26 cellular contexts compared by ENCODE assay signal in the genomic region with DNA sequence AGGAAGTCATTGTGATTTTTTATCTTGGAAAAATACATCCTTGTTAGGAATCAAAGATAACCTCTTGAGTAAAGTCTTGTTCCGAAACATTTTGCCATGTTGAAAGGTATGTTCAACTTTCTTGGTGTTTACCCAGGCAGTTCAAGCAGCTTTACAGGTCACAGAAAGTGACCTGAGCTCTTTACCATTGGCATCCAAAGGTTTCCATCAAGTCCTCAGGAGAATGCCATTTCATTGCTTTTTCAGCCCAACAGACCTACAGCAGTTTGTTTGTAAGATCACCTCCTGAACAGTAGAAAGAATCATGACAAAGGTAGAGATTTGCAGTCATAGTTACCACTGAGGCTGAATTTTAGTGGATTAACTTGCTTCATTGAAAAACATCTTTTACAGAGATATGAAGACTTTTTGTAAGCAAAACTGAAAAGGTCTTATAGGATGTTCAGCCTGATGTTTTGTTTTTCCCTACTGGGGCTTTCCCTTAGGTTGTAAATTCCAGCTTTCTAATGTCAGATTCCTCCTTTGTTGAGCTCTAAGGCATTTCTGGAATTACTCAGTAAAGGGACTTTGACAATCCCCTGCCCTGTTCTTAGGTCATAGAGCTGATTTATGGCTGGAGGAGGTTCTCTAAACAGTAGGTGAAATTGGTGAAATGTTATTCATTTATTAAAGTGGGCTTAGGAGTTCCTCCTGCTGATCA.
DNase-seq lines count a peak whose midpoint lies in the region; ATAC-seq and TF ChIP-seq lines count a peak whose summit lies in the region.
"Had no signal": no experiment of that assay in that cellular context is flagged by ENCODE, and none has a peak within 500 bp of the region (broad histone marks: within the 10 kb centered on the region; RNA-seq: fewer than 3 reads in every experiment).

No MANE protein-coding gene starts in this region.

- POLR2A ChIA-PET in IMR-90 (lab: Charles Lee; ENCODE audit: unreplicated experiment), result no interaction called here
- POLR2A ChIA-PET in activated CD4-positive, alpha-beta memory T cell treated with anti-CD3 and anti-CD28 coated beads, Interleukin-2, amount 10 ng/mL, durations not matched to agents 7 days and 5 days (lab: Charles Lee), result no interaction called here

- H4K20me1 ChIP-seq in IMR-90 (ENCODE audit: insufficient read depth, low read length), result no peaks in the 10 kb centered on the region

- H3K79me1 ChIP-seq in IMR-90 (ENCODE audit: low read depth in 1 of 2, low read length in 2 of 2) (no peaks in the 10 kb centered on the region), trophoblast cell (ENCODE audit: low read length) (peaks cover 9% of the 10 kb centered on the region)

- H3K4me3 ChIP-seq in IMR-90 (ENCODE audit: insufficient read depth, low read depth, low read length) (no peak overlapping the region), iPS-20b (ENCODE audit: low read length) (0 out of 2 replicates have a peak overlapping the region, but pooled peaks have one; percentile 2), trophoblast cell (ENCODE audit: low read depth, low read length) (no peak overlapping the region)
- H3K4me3 ChIP-seq: lung, Peyer's patch, psoas muscle, thoracic aorta had no signal

- no peak for TF ChIP-seq CTCF in IMR-90 (conservative IDR thresholded peaks at IDR 0.05; ENCODE audit: low read depth, low read length)

- no peak overlapping the region for H3K4ac ChIP-seq in IMR-90 (ENCODE audit: low read depth, low read length)
- no peak overlapping the region for H3K4ac ChIP-seq in trophoblast cell (ENCODE audit: low read depth, low read length)

- no peak overlapping the region for H4K8ac ChIP-seq in IMR-90 (ENCODE audit: low read depth in 2 of 2, low read length in 2 of 2)
- no peak overlapping the region for H4K8ac ChIP-seq in trophoblast cell (ENCODE audit: low read depth, low read length)

- TF ChIP-seq POLR2A in IMR-90 (IDR thresholded peaks at IDR 0.05; ENCODE audit: low read depth, low read length), result no peak

- ATAC-seq in IMR-90 (ENCODE audit: low read depth) (0 out of 2 replicates have a peak, but pooled peaks have one; percentile 14), HG03439 (IDR thresholded peaks at IDR 0.05; ENCODE audit: unreplicated experiment) (no peak), left ventricle myocardium superior (no peak)
- no peak for ATAC-seq in stimulated activated effector memory CD8-positive, alpha-beta T cell treated with anti-CD3 and anti-CD28 coated beads, Interleukin-12 subunit alpha, Interleukin-12 subunit beta, amount 100 ng/mL, for 72 hours
- ATAC-seq: psoas muscle had no signal

- H3K9me3 Mint-ChIP-seq in activated CD4-positive, alpha-beta memory T cell treated with anti-CD3 and anti-CD28 coated beads, Interleukin-2, amount 10 ng/mL, durations not matched to agents 7 days and 5 days, result no peaks in the 10 kb centered on the region
- no peaks in the 10 kb centered on the region for H3K9me3 Mint-ChIP-seq in stimulated activated effector memory CD8-positive, alpha-beta T cell treated with anti-CD3 and anti-CD28 coated beads, Interleukin-12 subunit alpha, Interleukin-12 subunit beta, amount 100 ng/mL, for 72 hours
- H3K9me3 Mint-ChIP-seq: activated naive CD4-positive, alpha-beta T cell treated with anti-CD3 and anti-CD28 coated beads, Interleukin-2, amount 50 U/mL, for 24 hours had no signal

- H3K18ac ChIP-seq in IMR-90 (ENCODE audit: low read depth, low read length) (peak overlapping the region; percentile 35; the same call in 1 of the 2 replicates), trophoblast cell (ENCODE audit: low read length) (no peak overlapping the region)

- H3K9me3 ChIP-seq in IMR-90 (ENCODE audit: control insufficient read depth, insufficient read depth, low read length), result no peaks in the 10 kb centered on the region
- no peaks in the 10 kb centered on the region for H3K9me3 ChIP-seq in iPS-20b (ENCODE audit: insufficient read depth, low read depth, low read length)
- H3K9me3 ChIP-seq in trophoblast cell (ENCODE audit: insufficient read depth, low read depth, low read length), result no peaks in the 10 kb centered on the region
- H3K9me3 ChIP-seq: BE2C, Peyer's patch, psoas muscle, thoracic aorta had no signal

- H3K4me2 ChIP-seq in IMR-90 (ENCODE audit: low read depth, low read length), result peak overlapping the region; percentile 6; the same call in 1 of the 2 replicates
- H3K4me2 ChIP-seq in trophoblast cell (ENCODE audit: low read length), result peak overlapping the region; percentile 37

- CTCF ChIA-PET in IMR-90 (lab: Yijun Ruan, JAX), result interaction anchor here (0.5 kb wide), 1 partner anchor 34 kb away, joined by 4 read pairs; no protein-coding TSS in a partner anchor
- CTCF ChIA-PET in activated CD4-positive, alpha-beta memory T cell treated with anti-CD3 and anti-CD28 coated beads, Interleukin-2, amount 10 ng/mL, durations not matched to agents 7 days and 5 days (lab: Charles Lee), result no interaction called here

- TF ChIP-seq RAD21 in IMR-90 (IDR thresholded peaks at IDR 0.05; ENCODE audit: low read length), result no peak

- H2BK12ac ChIP-seq in trophoblast cell (ENCODE audit: low read length), result peak overlapping the region; percentile 87

- H4K91ac ChIP-seq in IMR-90 (ENCODE audit: insufficient read depth, low read depth, low read length) (no peak overlapping the region), trophoblast cell (ENCODE audit: low read depth, low read length) (no peak overlapping the region)

- H3K9ac ChIP-seq in IMR-90 (ENCODE audit: low read depth, low read length), result no peak overlapping the region
- no peak overlapping the region for H3K9ac ChIP-seq in iPS-20b (ENCODE audit: low read depth, low read length)
- no peak overlapping the region for H3K9ac ChIP-seq in trophoblast cell (ENCODE audit: low read length)

- H2BK15ac ChIP-seq in IMR-90 (ENCODE audit: low read depth, low read length), result no peak overlapping the region

- H2AK9ac ChIP-seq in IMR-90 (replicated peaks; ENCODE audit: low read depth, low read length, poor library complexity), result no peak overlapping the region

- peak; percentile 59 for DNase-seq in EH (ENCODE audit: low read depth)
- no peak for DNase-seq in IMR-90
- DNase-seq in trophoblast cell, result peak in 1 of 2 donors; percentile 48
- DNase-seq in activated CD4-positive, alpha-beta memory T cell treated with anti-CD3 and anti-CD28 coated beads, Interleukin-2, amount 10 ng/mL, durations not matched to agents 7 days and 5 days, result no peak
- no peak for DNase-seq in stimulated activated effector memory CD8-positive, alpha-beta T cell treated with anti-CD3 and anti-CD28 coated beads, Interleukin-12 subunit alpha, Interleukin-12 subunit beta, amount 100 ng/mL, for 72 hours (ENCODE audit: low spot score in 2 of 2)
- no peak for DNase-seq in left ventricle myocardium superior
- DNase-seq: activated CD4-positive, alpha-beta T cell treated with anti-CD3 and anti-CD28 coated beads, Interleukin-2, amount 50 U/mL, for 4 hours; activated CD4-positive, CD25-positive, alpha-beta regulatory T cell; BE2C; CD8-positive, alpha-beta memory T cell; effector CD4-positive, alpha-beta T cell; kidney; NCI-H1105; NCI-H187 treated with DMSO at 0.1 percent for 48 hours; NCI-H526 treated with DMSO at 0.1 percent for 48 hours; nucleus accumbens; Peyer's patch; psoas muscle; SIG-M5 had no signal

- H4K12ac ChIP-seq in trophoblast cell (ENCODE audit: low read depth, low read length), result no peak overlapping the region

- H3K36me3 ChIP-seq in IMR-90 (ENCODE audit: control insufficient read depth, insufficient read depth, low read length) (no peaks in the 10 kb centered on the region), iPS-20b (ENCODE audit: insufficient read depth, low read depth, low read length) (no peaks in the 10 kb centered on the region), trophoblast cell (ENCODE audit: control insufficient read depth in 1 of 2, insufficient read depth in 2 of 2, low read length in 2 of 2) (no peaks in the 10 kb centered on the region)
- H3K36me3 ChIP-seq: BE2C, Peyer's patch, thoracic aorta had no signal

- H3K27ac Mint-ChIP-seq in activated CD4-positive, alpha-beta memory T cell treated with anti-CD3 and anti-CD28 coated beads, Interleukin-2, amount 10 ng/mL, durations not matched to agents 7 days and 5 days, result no peak overlapping the region
- no peak overlapping the region for H3K27ac Mint-ChIP-seq in stimulated activated effector memory CD8-positive, alpha-beta T cell treated with anti-CD3 and anti-CD28 coated beads, Interleukin-12 subunit alpha, Interleukin-12 subunit beta, amount 100 ng/mL, for 72 hours
- H3K27ac Mint-ChIP-seq: activated naive CD4-positive, alpha-beta T cell treated with anti-CD3 and anti-CD28 coated beads, Interleukin-2, amount 50 U/mL, for 24 hours; CD8-positive, alpha-beta memory T cell; stimulated activated naive CD8-positive, alpha-beta T cell treated with anti-CD3 and anti-CD28 coated beads, Interleukin-15, Interleukin-2, amounts not matched to agents 100 ng/mL and 50 ng/mL, for 24 hours had no signal

- H2BK20ac ChIP-seq in IMR-90 (ENCODE audit: low read depth, low read length), result peak overlapping the region; percentile 22; the same call in 1 of the 2 replicates

- H3K14ac ChIP-seq in IMR-90 (replicated peaks; ENCODE audit: low read depth, low read length) (peak overlapping the region; percentile 10; the same call in 1 of the 2 replicates), trophoblast cell (ENCODE audit: low read length) (peak overlapping the region; percentile 56)

- intact Hi-C loops in IMR-90 (cut with micrococcal nuclease) (loop anchor here (5.0 kb wide), 1 partner anchor 63 kb away; no protein-coding TSS in a partner anchor), left ventricle myocardium superior (cut with micrococcal nuclease) (no loop called here)

- H3K27me3 ChIP-seq in IMR-90 (ENCODE audit: control insufficient read depth, insufficient read depth, low read length) (no peaks in the 10 kb centered on the region), iPS-20b (ENCODE audit: insufficient read depth, low read length) (no peaks in the 10 kb centered on the region), trophoblast cell (ENCODE audit: insufficient read depth, low read length) (no peaks in the 10 kb centered on the region)
- H3K27me3 ChIP-seq: BE2C, Peyer's patch had no signal

- H4K5ac ChIP-seq in IMR-90 (ENCODE audit: low read depth, low read length), result no peak overlapping the region

- no peak overlapping the region for H3K4me3 Mint-ChIP-seq in activated CD4-positive, alpha-beta memory T cell treated with anti-CD3 and anti-CD28 coated beads, Interleukin-2, amount 10 ng/mL, durations not matched to agents 7 days and 5 days
- no peak overlapping the region for H3K4me3 Mint-ChIP-seq in stimulated activated effector memory CD8-positive, alpha-beta T cell treated with anti-CD3 and anti-CD28 coated beads, Interleukin-12 subunit alpha, Interleukin-12 subunit beta, amount 100 ng/mL, for 72 hours
- H3K4me3 Mint-ChIP-seq: activated naive CD4-positive, alpha-beta T cell treated with anti-CD3 and anti-CD28 coated beads, Interleukin-2, amount 50 U/mL, for 24 hours; CD8-positive, alpha-beta memory T cell; stimulated activated naive CD8-positive, alpha-beta T cell treated with anti-CD3 and anti-CD28 coated beads, Interleukin-15, Interleukin-2, amounts not matched to agents 100 ng/mL and 50 ng/mL, for 24 hours had no signal

- H3K9me1 ChIP-seq in IMR-90 (ENCODE audit: insufficient read depth, low read length), result no peaks in the 10 kb centered on the region

- H3K23ac ChIP-seq in IMR-90 (ENCODE audit: low read depth, low read length) (no peak overlapping the region), trophoblast cell (ENCODE audit: low read length) (no peak overlapping the region)

- H3K27ac ChIP-seq in IMR-90 (ENCODE audit: insufficient read depth, low read length) (no peak overlapping the region), iPS-20b (ENCODE audit: low read length) (no peak overlapping the region), trophoblast cell (ENCODE audit: low read depth, low read length) (peak overlapping the region; percentile 87)
- H3K27ac ChIP-seq: epithelial cell of prostate, Peyer's patch, psoas muscle, thoracic aorta had no signal

- dilution Hi-C loops in IMR-90 (cut with HindIII; ENCODE audit: low sequenced_read_pairs, unreplicated experiment), result no loop called here

- BruUV-seq in IMR-90 (replicated peaks; lab: Mats Ljungman, UMichigan), result no TSS peak

- no peaks in the 10 kb centered on the region for H3K4me1 Mint-ChIP-seq in activated CD4-positive, alpha-beta memory T cell treated with anti-CD3 and anti-CD28 coated beads, Interleukin-2, amount 10 ng/mL, durations not matched to agents 7 days and 5 days
- no peaks in the 10 kb centered on the region for H3K4me1 Mint-ChIP-seq in stimulated activated effector memory CD8-positive, alpha-beta T cell treated with anti-CD3 and anti-CD28 coated beads, Interleukin-12 subunit alpha, Interleukin-12 subunit beta, amount 100 ng/mL, for 72 hours
- H3K4me1 Mint-ChIP-seq: activated naive CD4-positive, alpha-beta T cell treated with anti-CD3 and anti-CD28 coated beads, Interleukin-2, amount 50 U/mL, for 24 hours had no signal

- in situ Hi-C loops in IMR-90 (cut with MboI; ENCODE audit: low sequenced_read_pairs), result no loop called here

- no CpG with 5 or more reads among the region's 1 CpG for WGBS in IMR-90 (ENCODE audit: extremely low coverage in 2 of 2, insufficient read length in 1 of 2), 2 experiments
- WGBS in trophoblast cell (ENCODE audit: extremely low coverage, insufficient coverage, insufficient read length), result no CpG with 5 or more reads among the region's 1 CpG

- no peak overlapping the region for H2AFZ ChIP-seq in IMR-90 (replicated peaks; ENCODE audit: low read length, poor library complexity)
- no peak overlapping the region for H2AFZ ChIP-seq in trophoblast cell (ENCODE audit: insufficient read depth, low read length, poor library complexity)

- H3K4me1 ChIP-seq in IMR-90 (ENCODE audit: control insufficient read depth, insufficient read depth, low read length), result peaks cover 5% of the 10 kb centered on the region; the same call in 1 of the 2 replicates
- peaks cover 25% of the 10 kb centered on the region; the same call in 1 of the 2 replicates for H3K4me1 ChIP-seq in iPS-20b (ENCODE audit: insufficient read depth, low read length)
- H3K4me1 ChIP-seq in trophoblast cell (ENCODE audit: control insufficient read depth in 1 of 2, insufficient read depth in 2 of 2, low read length in 2 of 2), result peaks cover 0 to 2% of the 10 kb centered on the region in 2 experiments
- H3K4me1 ChIP-seq: BE2C, Peyer's patch, psoas muscle had no signal

- H3K56ac ChIP-seq in IMR-90 (ENCODE audit: extremely low read depth, insufficient read depth, low read length), result no peak overlapping the region

- no peaks in the 10 kb centered on the region for H3K36me3 Mint-ChIP-seq in activated CD4-positive, alpha-beta memory T cell treated with anti-CD3 and anti-CD28 coated beads, Interleukin-2, amount 10 ng/mL, durations not matched to agents 7 days and 5 days (ENCODE audit: low read depth)
- H3K36me3 Mint-ChIP-seq in stimulated activated effector memory CD8-positive, alpha-beta T cell treated with anti-CD3 and anti-CD28 coated beads, Interleukin-12 subunit alpha, Interleukin-12 subunit beta, amount 100 ng/mL, for 72 hours, result no peaks in the 10 kb centered on the region

- H2BK120ac ChIP-seq in IMR-90 (ENCODE audit: low read depth, low read length) (0 out of 2 replicates have a peak overlapping the region, but pooled peaks have one; percentile 28), trophoblast cell (ENCODE audit: insufficient read depth, low read length, poor library complexity) (peak overlapping the region; percentile 53)

- peaks cover 2% of the 10 kb centered on the region for H3K27me3 Mint-ChIP-seq in activated CD4-positive, alpha-beta memory T cell treated with anti-CD3 and anti-CD28 coated beads, Interleukin-2, amount 10 ng/mL, durations not matched to agents 7 days and 5 days
- H3K27me3 Mint-ChIP-seq: activated naive CD4-positive, alpha-beta T cell treated with anti-CD3 and anti-CD28 coated beads, Interleukin-2, amount 50 U/mL, for 24 hours; stimulated activated naive CD8-positive, alpha-beta T cell treated with anti-CD3 and anti-CD28 coated beads, Interleukin-15, Interleukin-2, amounts not matched to agents 100 ng/mL and 50 ng/mL, for 24 hours had no signal

- H2BK5ac ChIP-seq in IMR-90 (ENCODE audit: low read depth, low read length, poor library complexity, severe bottlenecking) (no peak overlapping the region), trophoblast cell (ENCODE audit: low read depth, low read length, poor library complexity) (peak overlapping the region; percentile 88)

- no peak overlapping the region for H2AK5ac ChIP-seq in IMR-90 (ENCODE audit: low read depth, low read length)
- H2AK5ac ChIP-seq in trophoblast cell (ENCODE audit: low read length), result no peak overlapping the region

- H3K79me2 ChIP-seq in trophoblast cell (ENCODE audit: control insufficient read depth, insufficient read depth, low read length, poor library complexity), result no peaks in the 10 kb centered on the region
